Comparison of ENCODE assay signal across 8 cellular contexts in genomic region chr3:134885877-134886621, GRCh38.
A peak's percentile ranks its signal among the peaks of the same experiment; 100 is the strongest.
DNase-seq lines count a peak whose midpoint lies in the region; ATAC-seq and TF ChIP-seq lines count a peak whose summit lies in the region.

No MANE protein-coding gene starts in this region.

- no peaks in the 10 kb centered on the region for H3K4me1 ChIP-seq in upper lobe of left lung

- no peaks in the 10 kb centered on the region for H3K36me3 ChIP-seq in upper lobe of left lung

- DNase-seq in Jurkat, Clone E6-1 (ENCODE audit: low read depth, low spot score): peak; percentile 46
- peak; percentile 97 for DNase-seq in kidney tubule cell (ENCODE audit: low spot score)
- no peak for DNase-seq in NCI-H128 (lab: John Stamatoyannopoulos, UW; ENCODE audit: unreplicated experiment)
- no peak for DNase-seq in stimulated activated CD4-positive, alpha-beta T cell treated with anti-CD3 and anti-CD28 coated beads, Interleukin-2, amount 100 ng/mL, for 24 hours
- DNase-seq in NCI-H446 treated with DMSO at 0.1 percent for 48 hours (lab: John Stamatoyannopoulos, UW): no peak
- no peak for DNase-seq in upper lobe of left lung

- peak; percentile 90 for ATAC-seq in GM18502 (IDR thresholded peaks at IDR 0.05; ENCODE audit: poor library complexity, unreplicated experiment)
- peak; percentile 97 for ATAC-seq in GM21786 (IDR thresholded peaks at IDR 0.05; ENCODE audit: unreplicated experiment)
- ATAC-seq in upper lobe of left lung (ENCODE audit: low FRiP score in 2 of 2): no peak

- TF ChIP-seq POLR2A in upper lobe of left lung (IDR thresholded peaks at IDR 0.05): no peak

- H3K4me3 ChIP-seq in Jurkat, Clone E6-1 (ENCODE audit: low read length): no peak overlapping the region
- no peak overlapping the region for H3K4me3 ChIP-seq in upper lobe of left lung

- 59 to 60% methylated on average over 6 of the region's 6 CpGs for WGBS in upper lobe of left lung, 2 donors

- H3K27ac ChIP-seq in upper lobe of left lung: no peak overlapping the region

- no peaks in the 10 kb centered on the region for H3K27me3 ChIP-seq in upper lobe of left lung

- no peak for TF ChIP-seq EP300 in upper lobe of left lung (IDR thresholded peaks at IDR 0.05)

- H3K9me3 ChIP-seq in upper lobe of left lung: no peaks in the 10 kb centered on the region

- TF ChIP-seq CTCF in upper lobe of left lung (IDR thresholded peaks at IDR 0.05): no peak

Comparison
In these comparisons a context has a peak if more than half of its experiments do, and no peak if none do; other contexts are left out.
1. ATAC-seq: peak in GM18502 (single experiment) and GM21786 (single experiment); none in upper lobe of left lung (0 of 2).
2. DNase-seq: peak in Jurkat, Clone E6-1 (single experiment) and kidney tubule cell (single experiment); none in NCI-H128 (single experiment), stimulated activated CD4-positive, alpha-beta T cell treated with anti-CD3 and anti-CD28 coated beads, Interleukin-2, amount 100 ng/mL, for 24 hours (0 of 2), NCI-H446 treated with DMSO at 0.1 percent for 48 hours (single experiment) and upper lobe of left lung (0 of 2).